Comparison of ENCODE assay signal across 1 cellular context in the genomic region with DNA sequence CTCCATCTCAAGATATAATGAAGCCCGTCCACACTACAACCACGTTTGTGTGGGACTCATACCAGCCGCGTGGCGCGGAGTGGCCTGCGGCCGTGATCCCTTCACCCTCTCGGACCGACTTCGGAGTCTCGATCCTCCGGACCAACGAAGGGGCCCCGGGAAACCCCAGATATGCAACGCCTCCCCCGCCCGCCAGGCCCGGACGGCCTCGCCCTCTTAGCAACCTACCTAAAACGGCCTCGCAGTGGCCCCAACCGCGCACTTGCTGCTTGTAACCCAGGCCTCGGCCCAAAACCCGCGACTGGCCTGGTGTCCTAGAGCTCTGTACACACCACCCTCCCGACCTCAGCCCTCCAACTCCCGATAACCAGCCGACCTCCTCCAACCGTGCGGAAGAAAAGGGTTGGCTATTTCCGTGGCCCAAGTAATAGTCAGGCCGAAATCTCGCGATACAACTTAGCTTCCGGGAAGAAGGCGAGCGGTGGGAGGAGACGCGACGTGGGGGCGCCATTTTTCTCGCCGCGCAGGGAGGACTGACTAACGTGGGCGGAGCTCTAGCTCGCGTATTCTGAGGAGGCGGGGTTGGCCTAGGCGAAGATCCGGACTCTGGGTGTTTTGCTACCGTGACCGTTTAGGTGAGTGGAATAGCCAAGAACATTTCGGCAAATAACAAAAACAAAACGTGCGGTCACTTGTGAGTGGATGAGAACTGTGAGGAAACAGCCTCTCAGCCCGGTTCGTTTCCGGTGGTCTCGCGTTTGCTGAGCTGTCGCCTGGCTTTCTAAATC.
TF ChIP-seq lines count a peak whose summit lies in the region.

C11orf54 (plus strand) TSS at position 579 of the 788 bp plus-strand sequence. CDS start 5,722 bp downstream, outside the sequence.
TAF1D (minus strand) TSS at position 402 of the 788 bp plus-strand sequence. CDS start 2,191 bp downstream, outside the sequence.

TF ChIP-seq in A549, 52 proteins besides CTCF, POLR2A, EP300 and RAD21 (continued from another document):
- TF ChIP-seq ELK1 (IDR thresholded peaks at IDR 0.05; ENCODE audit: low read depth, low read length) (no peak), TP53 (CRISPR knock-in tag; IDR thresholded peaks at IDR 0.05) (peak; percentile 95), HOXA7 (CRISPR knock-in tag; IDR thresholded peaks at IDR 0.05) (0 out of 2 replicates have a peak, but pooled peaks have one; percentile 71), MAX (IDR thresholded peaks at IDR 0.05) (no peak; the same call in none of the 2 replicates), CEBPB (IDR thresholded peaks at IDR 0.05) (no peak), FOSB (CRISPR knock-in tag; IDR thresholded peaks at IDR 0.05) (0 out of 2 replicates have a peak, but pooled peaks have one; percentile 25), MYC (IDR thresholded peaks at IDR 0.05; ENCODE audit: borderline replicate concordance, low read length) (0 out of 2 replicates have a peak, but pooled peaks have one; percentile 5), HEYL (CRISPR knock-in tag; IDR thresholded peaks at IDR 0.05) (no peak)
- TF ChIP-seq, protein P1, sequence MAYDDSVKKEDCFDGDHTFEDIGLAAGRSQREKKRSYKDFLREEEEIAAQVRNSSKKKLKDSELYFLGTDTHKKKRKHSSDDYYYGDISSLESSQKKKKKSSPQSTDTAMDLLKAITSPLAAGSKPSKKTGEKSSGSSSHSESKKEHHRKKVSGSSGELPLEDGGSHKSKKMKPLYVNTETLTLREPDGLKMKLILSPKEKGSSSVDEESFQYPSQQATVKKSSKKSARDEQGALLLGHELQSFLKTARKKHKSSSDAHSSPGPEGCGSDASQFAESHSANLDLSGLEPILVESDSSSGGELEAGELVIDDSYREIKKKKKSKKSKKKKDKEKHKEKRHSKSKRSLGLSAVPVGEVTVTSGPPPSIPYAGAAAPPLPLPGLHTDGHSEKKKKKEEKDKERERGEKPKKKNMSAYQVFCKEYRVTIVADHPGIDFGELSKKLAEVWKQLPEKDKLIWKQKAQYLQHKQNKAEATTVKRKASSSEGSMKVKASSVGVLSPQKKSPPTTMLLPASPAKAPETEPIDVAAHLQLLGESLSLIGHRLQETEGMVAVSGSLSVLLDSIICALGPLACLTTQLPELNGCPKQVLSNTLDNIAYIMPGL (CRISPR knock-in tag; IDR thresholded peaks at IDR 0.05; ENCODE audit: borderline replicate concordance), result 0 out of 2 replicates have a peak, but pooled peaks have one; percentile 72
